24 cellular contexts compared by ENCODE assay signal in genomic region chr14:26323781-26324363, GRCh38.
DNase-seq lines count a peak whose midpoint lies in the region; ATAC-seq and TF ChIP-seq lines count a peak whose summit lies in the region.
"Had no signal": no experiment of that assay in that cellular context is flagged by ENCODE, and none has a peak within 500 bp of the region (broad histone marks: within the 10 kb centered on the region; RNA-seq: fewer than 3 reads in every experiment).

No MANE protein-coding gene starts in this region.

- H3K27ac ChIP-seq in tibial artery = no peak overlapping the region
- H3K27ac ChIP-seq: BLaER1, breast epithelium, foreskin keratinocyte, RWPE1, thoracic aorta had no signal

- H3K4me3 Mint-ChIP-seq in neural crest cell = peak overlapping the region; percentile 32
- no peak overlapping the region for H3K4me3 Mint-ChIP-seq in activated T-helper 17 cell treated with anti-CD3 and anti-CD28 coated beads, Interleukin-2, amount 50 U/mL, for 72 hours
- H3K4me3 Mint-ChIP-seq: activated naive CD4-positive, alpha-beta T cell treated with anti-CD3 and anti-CD28 coated beads, Interleukin-2, amount 10 ng/mL, durations not matched to agents 7 days and 5 days; activated T-cell treated with anti-CD3 and anti-CD28 coated beads, Interleukin-2, amount 50 U/mL, for 72 hours had no signal

- H3K9me3 ChIP-seq in tibial artery = no peaks in the 10 kb centered on the region
- H3K9me3 ChIP-seq: BLaER1, breast epithelium, thoracic aorta had no signal

- H3K36me3 Mint-ChIP-seq in neural crest cell (ENCODE audit: low read depth) = no peaks in the 10 kb centered on the region
- no peaks in the 10 kb centered on the region for H3K36me3 Mint-ChIP-seq in activated T-helper 17 cell treated with anti-CD3 and anti-CD28 coated beads, Interleukin-2, amount 50 U/mL, for 72 hours (ENCODE audit: low read depth)
- H3K36me3 Mint-ChIP-seq: activated naive CD4-positive, alpha-beta T cell treated with anti-CD3 and anti-CD28 coated beads, Interleukin-2, amount 10 ng/mL, durations not matched to agents 7 days and 5 days had no signal

- TF ChIP-seq CTCF in neural crest cell (conservative IDR thresholded peaks at IDR 0.05) (no peak), tibial artery (IDR thresholded peaks at IDR 0.05) (no peak)

- peaks cover 5% of the 10 kb centered on the region for H3K27me3 Mint-ChIP-seq in neural crest cell (ENCODE audit: low read depth)
- H3K27me3 Mint-ChIP-seq in activated T-helper 17 cell treated with anti-CD3 and anti-CD28 coated beads, Interleukin-2, amount 50 U/mL, for 72 hours = no peaks in the 10 kb centered on the region
- H3K27me3 Mint-ChIP-seq: activated naive CD4-positive, alpha-beta T cell treated with anti-CD3 and anti-CD28 coated beads, Interleukin-2, amount 10 ng/mL, durations not matched to agents 7 days and 5 days had no signal

- no peak for ATAC-seq in GM19035 (IDR thresholded peaks at IDR 0.05; ENCODE audit: unreplicated experiment)
- no peak for ATAC-seq in activated T-helper 17 cell treated with anti-CD3 and anti-CD28 coated beads, Interleukin-2, amount 50 U/mL, for 72 hours (replicated peaks)
- ATAC-seq: activated T-cell treated with anti-CD3 and anti-CD28 coated beads, Interleukin-2, amount 50 U/mL, for 72 hours; foreskin keratinocyte; right cardiac atrium had no signal

- H3K9me3 Mint-ChIP-seq in neural crest cell = no peaks in the 10 kb centered on the region
- H3K9me3 Mint-ChIP-seq in activated T-helper 17 cell treated with anti-CD3 and anti-CD28 coated beads, Interleukin-2, amount 50 U/mL, for 72 hours = peaks cover 16% of the 10 kb centered on the region

- intact Hi-C loops in tibial artery (cut with DNase I; ENCODE audit: low total_unique reads) = no loop called here

- no peaks in the 10 kb centered on the region for H3K36me3 ChIP-seq in tibial artery
- H3K36me3 ChIP-seq: BLaER1, breast epithelium, thoracic aorta had no signal

- no peaks in the 10 kb centered on the region for H3K4me1 ChIP-seq in tibial artery
- H3K4me1 ChIP-seq: BLaER1, breast epithelium, foreskin keratinocyte had no signal

- H3K4me1 Mint-ChIP-seq in neural crest cell = peaks cover 14% of the 10 kb centered on the region
- no peaks in the 10 kb centered on the region for H3K4me1 Mint-ChIP-seq in activated T-helper 17 cell treated with anti-CD3 and anti-CD28 coated beads, Interleukin-2, amount 50 U/mL, for 72 hours
- H3K4me1 Mint-ChIP-seq: activated naive CD4-positive, alpha-beta T cell treated with anti-CD3 and anti-CD28 coated beads, Interleukin-2, amount 10 ng/mL, durations not matched to agents 7 days and 5 days had no signal

- no peak overlapping the region for H3K4me3 ChIP-seq in tibial artery
- H3K4me3 ChIP-seq: BLaER1, breast epithelium, thoracic aorta had no signal

- H3K27me3 ChIP-seq in tibial artery = no peaks in the 10 kb centered on the region
- H3K27me3 ChIP-seq: BLaER1, breast epithelium, foreskin keratinocyte had no signal

- H3K27ac Mint-ChIP-seq in neural crest cell (ENCODE audit: unreplicated experiment) = peak overlapping the region; percentile 46
- no peak overlapping the region for H3K27ac Mint-ChIP-seq in activated T-helper 17 cell treated with anti-CD3 and anti-CD28 coated beads, Interleukin-2, amount 50 U/mL, for 72 hours
- H3K27ac Mint-ChIP-seq: activated naive CD4-positive, alpha-beta T cell treated with anti-CD3 and anti-CD28 coated beads, Interleukin-2, amount 10 ng/mL, durations not matched to agents 7 days and 5 days; activated T-cell treated with anti-CD3 and anti-CD28 coated beads, Interleukin-2, amount 50 U/mL, for 72 hours had no signal

- peak; percentile 74 for DNase-seq in DMS53 (lab: John Stamatoyannopoulos, UW)
- peak; percentile 45 for DNase-seq in NCI-H128 (lab: John Stamatoyannopoulos, UW; ENCODE audit: unreplicated experiment)
- DNase-seq in NCI-H510A treated with DMSO at 0.1 percent for 48 hours (lab: John Stamatoyannopoulos, UW) = peak; percentile 79
- DNase-seq in neural crest cell (ENCODE audit: low read depth, low spot score) = no peak
- no peak for DNase-seq in tibial artery
- no peak for DNase-seq in NCI-H1694 (lab: John Stamatoyannopoulos, UW)
- DNase-seq: ACHN; activated CD4-positive, alpha-beta T cell treated with anti-CD3 and anti-CD28 coated beads for 4 hours; activated naive CD4-positive, alpha-beta T cell treated with anti-CD3 and anti-CD28 coated beads, Interleukin-2, amount 10 ng/mL, durations not matched to agents 7 days and 5 days; activated T-cell treated with anti-CD3 and anti-CD28 coated beads, Interleukin-2, amount 50 U/mL, for 72 hours; amniotic stem cell; effector memory CD4-positive, alpha-beta T cell; foreskin keratinocyte; mammary epithelial cell; NCI-H1694 treated with DMSO at 0.1 percent for 48 hours; right cardiac atrium; stimulated activated CD4-positive, alpha-beta T cell treated with anti-CD3 and anti-CD28 coated beads, Interleukin-4, amount 100 ng/mL, for 4 hours; stimulated activated naive CD4-positive, alpha-beta T cell had no signal

Comparison
In these comparisons a context has a peak if more than half of its experiments do, and no peak if none do; other contexts are left out.
1. DNase-seq: peak in DMS53 (single experiment), NCI-H128 (single experiment) and NCI-H510A treated with DMSO at 0.1 percent for 48 hours (single experiment); none in neural crest cell (single experiment), tibial artery (0 of 2) and NCI-H1694 (single experiment).